Comparison of ENCODE assay signal across 8 cellular contexts in genomic region chr6:130885392-130886192, GRCh38. TPM values are rescaled to one million over a fixed set of nuclear protein-coding genes. Genes with fewer than 3 reads are reported as not detected.
A peak's percentile ranks its signal among the peaks of the same experiment; 100 is the strongest.
DNase-seq lines count a peak whose midpoint lies in the region; ATAC-seq and TF ChIP-seq lines count a peak whose summit lies in the region.

No MANE protein-coding gene starts in this region.

- intact Hi-C loops in Panc1 (cut with micrococcal nuclease; ENCODE audit: unreplicated experiment), result loop anchor here (1.0 to 5.0 kb wide), 4 partner anchors 177 to 647 kb away; partner anchors contain the start of gene EPB41L2
- intact Hi-C loops in thyroid gland (cut with DNase I), result loop anchor here (2.0 kb wide), 1 partner anchor 231 kb away; no protein-coding TSS in a partner anchor

- H3K27ac ChIP-seq in Panc1 (ENCODE audit: low read length), result peak overlapping the region; percentile 29
- H3K27ac ChIP-seq in fibroblast of lung (ENCODE audit: insufficient read depth, low read length), result no peak overlapping the region
- H3K27ac ChIP-seq in neuronal stem cell (replicated peaks; ENCODE audit: low read length), result no peak overlapping the region
- H3K27ac ChIP-seq in thyroid gland, result no peak overlapping the region

- CTCF ChIA-PET in Panc1 (lab: Charles Lee), result interaction anchor here (0.6 to 1.1 kb wide), 5 partner anchors 175 to 285 kb away, joined by 3 to 8 read pairs (median 4); no protein-coding TSS in a partner anchor

- H3K4me3 ChIP-seq in Panc1 (ENCODE audit: low read depth in 2 of 2, low read length in 2 of 2), result no peak overlapping the region
- H3K4me3 ChIP-seq in fibroblast of lung (replicated peaks in 1 of 4; ENCODE audit: control extremely low read depth in 1 of 4, insufficient read depth in 1 of 4, low read depth in 3 of 4, low read length in 4 of 4), result no peak overlapping the region
- H3K4me3 ChIP-seq in neuronal stem cell (ENCODE audit: low read length in 2 of 2), result no peak overlapping the region
- H3K4me3 ChIP-seq in thyroid gland (replicated peaks in 1 of 3), result no peak overlapping the region

- no peak for TF ChIP-seq POLR2A in thyroid gland (IDR thresholded peaks at IDR 0.05)

- H3K9ac ChIP-seq in fibroblast of lung (ENCODE audit: insufficient read depth, low read length) (no peak overlapping the region), neuronal stem cell (ENCODE audit: low read depth, low read length, poor library complexity) (no peak overlapping the region)

- H3K23ac ChIP-seq in neuronal stem cell (ENCODE audit: low read depth, low read length, poor library complexity), result no peak overlapping the region

- H3K4me1 Mint-ChIP-seq in activated T-cell treated with anti-CD3 and anti-CD28 coated beads, Interleukin-2, amount 50 U/mL, for 4 hours (ENCODE audit: low read depth), result no peaks in the 10 kb centered on the region

- H2AFZ ChIP-seq in fibroblast of lung (ENCODE audit: low read length), result no peak overlapping the region
- no peak overlapping the region for H2AFZ ChIP-seq in neuronal stem cell (ENCODE audit: low read length)

- no peak overlapping the region for H3K4ac ChIP-seq in neuronal stem cell (ENCODE audit: low read length)

- WGBS in neuronal stem cell (ENCODE audit: extremely low coverage in 2 of 2, insufficient read length in 2 of 2, insufficient replicate concordance in 1 of 2), 2 donors, result no CpG with 5 or more reads among the region's 4 CpGs
- 26 to 27% methylated on average over 4 of the region's 4 CpGs for WGBS in thyroid gland, 2 donors

- no peak overlapping the region for H2BK120ac ChIP-seq in neuronal stem cell (ENCODE audit: low read depth, low read length)

- no peak overlapping the region for H4K8ac ChIP-seq in neuronal stem cell (ENCODE audit: low read depth, low read length)

- H3K9me3 ChIP-seq in Panc1 (ENCODE audit: control insufficient read depth, insufficient read depth, low read depth, low read length) (no peaks in the 10 kb centered on the region), fibroblast of lung (ENCODE audit: control insufficient read depth, insufficient read depth, low read depth, low read length) (no peaks in the 10 kb centered on the region), neuronal stem cell (replicated peaks in 1 of 2; ENCODE audit: control insufficient read depth in 2 of 2, insufficient read depth in 1 of 2, low read depth in 1 of 2, low read length in 2 of 2) (peaks cover 2 to 6% of the 10 kb centered on the region in 2 donors), thyroid gland (no peaks in the 10 kb centered on the region)

- H3K4me2 ChIP-seq in fibroblast of lung (ENCODE audit: extremely low read depth, insufficient read depth, low read length) (no peak overlapping the region), neuronal stem cell (ENCODE audit: insufficient read depth, low read length, poor library complexity, severe bottlenecking) (no peak overlapping the region)

- peaks cover 5% of the 10 kb centered on the region for H3K4me1 ChIP-seq in Panc1 (ENCODE audit: control insufficient read depth, insufficient read depth, low read length)
- H3K4me1 ChIP-seq in fibroblast of lung (ENCODE audit: control insufficient read depth, extremely low read depth, insufficient read depth, low read length), result peaks cover 2% of the 10 kb centered on the region
- no peaks in the 10 kb centered on the region for H3K4me1 ChIP-seq in neuronal stem cell (ENCODE audit: control insufficient read depth in 2 of 2, insufficient read depth in 1 of 2, low read depth in 1 of 2, low read length in 2 of 2)
- H3K4me1 ChIP-seq in thyroid gland, result no peaks in the 10 kb centered on the region

- no peaks in the 10 kb centered on the region for H4K20me1 ChIP-seq in fibroblast of lung (ENCODE audit: control insufficient read depth, extremely low read depth, insufficient read depth, low read length)

- no peaks in the 10 kb centered on the region for H3K79me1 ChIP-seq in neuronal stem cell (ENCODE audit: low read depth, low read length)

- in situ Hi-C loops in Panc1 (cut with HindIII; ENCODE audit: low pct_unique_long_range_greater_than_20kb, low sequenced_read_pairs), result no loop called here

- no peak overlapping the region for H2AK5ac ChIP-seq in neuronal stem cell (ENCODE audit: low read depth, low read length)

- H3K14ac ChIP-seq in neuronal stem cell (ENCODE audit: low read length), result no peak overlapping the region

- no peaks in the 10 kb centered on the region for H3K79me2 ChIP-seq in fibroblast of lung (ENCODE audit: control insufficient read depth, insufficient read depth, low read length)

- H3K36me3 ChIP-seq in Panc1 (ENCODE audit: control insufficient read depth, insufficient read depth, low read length) (peaks cover 11% of the 10 kb centered on the region; the same call in 1 of the 2 replicates), fibroblast of lung (ENCODE audit: control insufficient read depth, insufficient read depth, low read length) (peaks cover 4% of the 10 kb centered on the region), neuronal stem cell (replicated peaks in 1 of 2; ENCODE audit: control insufficient read depth in 2 of 2, insufficient read depth in 2 of 2, low read length in 2 of 2) (peaks cover 8 to 23% of the 10 kb centered on the region in 2 donors), thyroid gland (no peaks in the 10 kb centered on the region)

- H3K27me3 Mint-ChIP-seq in activated T-cell treated with anti-CD3 and anti-CD28 coated beads, Interleukin-2, amount 50 U/mL, for 4 hours (ENCODE audit: low read depth), result no peaks in the 10 kb centered on the region

- no peaks in the 10 kb centered on the region for H3K9me3 Mint-ChIP-seq in activated T-cell treated with anti-CD3 and anti-CD28 coated beads, Interleukin-2, amount 50 U/mL, for 4 hours

- no peak overlapping the region for H2BK15ac ChIP-seq in neuronal stem cell (ENCODE audit: low read length)

- H3K27me3 ChIP-seq in Panc1 (ENCODE audit: control insufficient read depth, insufficient read depth, low read length), result no peaks in the 10 kb centered on the region
- H3K27me3 ChIP-seq in fibroblast of lung (ENCODE audit: control insufficient read depth, insufficient read depth, low read length), result no peaks in the 10 kb centered on the region
- no peaks in the 10 kb centered on the region for H3K27me3 ChIP-seq in neuronal stem cell (ENCODE audit: control insufficient read depth in 3 of 3, insufficient read depth in 3 of 3, low read depth in 1 of 3, low read length in 3 of 3)
- H3K27me3 ChIP-seq in thyroid gland, result no peaks in the 10 kb centered on the region

- peak; percentile 82; the same call in 1 of the 2 replicates for TF ChIP-seq CTCF in Panc1 (IDR thresholded peaks at IDR 0.05)
- TF ChIP-seq CTCF in fibroblast of lung (conservative IDR thresholded peaks at IDR 0.05 in 1 of 2, IDR thresholded peaks at IDR 0.05 in 1 of 2; ENCODE audit: low read depth in 1 of 2, low read length in 2 of 2), result peak; percentile 87 to 89
- TF ChIP-seq CTCF in thyroid gland (IDR thresholded peaks at IDR 0.05), result peak; percentile 71 to 95 (median 84)

- ATAC-seq in GM21515 (IDR thresholded peaks at IDR 0.05; ENCODE audit: unreplicated experiment) (peak; percentile 95), Panc1 (peak; percentile 92)
- peak; percentile 80 to 84 for ATAC-seq in activated T-cell treated with anti-CD3 and anti-CD28 coated beads, Interleukin-2, amount 50 U/mL, for 4 hours

- H2BK12ac ChIP-seq in neuronal stem cell (ENCODE audit: low read length), result no peak overlapping the region

- POLR2A ChIA-PET in Panc1 (lab: Charles Lee), result interaction anchor here (0.5 kb wide), 1 partner anchor 12 kb away, joined by 4 read pairs; no protein-coding TSS in a partner anchor

- no peak overlapping the region for H3K18ac ChIP-seq in neuronal stem cell (ENCODE audit: low read length)

- H3K4me3 Mint-ChIP-seq in activated T-cell treated with anti-CD3 and anti-CD28 coated beads, Interleukin-2, amount 50 U/mL, for 4 hours, result no peak overlapping the region

- no peak overlapping the region for H2BK5ac ChIP-seq in neuronal stem cell (ENCODE audit: low read length)

- H4K91ac ChIP-seq in neuronal stem cell (ENCODE audit: low read depth, low read length, poor library complexity), result no peak overlapping the region

- peaks cover 7% of the 10 kb centered on the region for H3K36me3 Mint-ChIP-seq in activated T-cell treated with anti-CD3 and anti-CD28 coated beads, Interleukin-2, amount 50 U/mL, for 4 hours (ENCODE audit: insufficient read depth)

- peak; percentile 40 for DNase-seq in DMS79 treated with DMSO at 0.1 percent for 48 hours (lab: John Stamatoyannopoulos, UW)
- peak; percentile 56 for DNase-seq in HuH-7 (ENCODE audit: low spot score)
- peak; percentile 67 for DNase-seq in Panc1 (ENCODE audit: low read depth, low spot score)
- peak; percentile 71 for DNase-seq in activated T-cell treated with anti-CD3 and anti-CD28 coated beads, Interleukin-2, amount 50 U/mL, for 4 hours
- peak; percentile 66 to 87 for DNase-seq in fibroblast of lung (ENCODE audit: low read depth in 2 of 2)
- DNase-seq in neuronal stem cell (ENCODE audit: low spot score), result peak; percentile 81
- peak; percentile 65 to 67 for DNase-seq in thyroid gland

- BruUV-seq in Panc1 (replicated peaks; lab: Mats Ljungman, UMichigan), result no TSS peak

RNA-seq across cellular contexts. Expression of gene SMLR1, which starts 58.4 kb away (rescaled TPM):
- total RNA-seq in Panc1 (2021; ENCODE audit: unreplicated experiment) (0.08 TPM), fibroblast of lung (not detected in 2 replicates), thyroid gland (not detected)
- not detected for polyA plus RNA-seq in Panc1 (2012; ENCODE audit: insufficient read length)
- total RNA-seq in activated T-cell treated with anti-CD3 and anti-CD28 coated beads, Interleukin-2, amount 50 U/mL, for 4 hours, result not detected
- not detected in 2 replicates for polyA plus RNA-seq in fibroblast of lung
- polyA plus RNA-seq in fibroblast of lung (2012), result not detected in 2 replicates
- not detected in 2 replicates for polyA minus RNA-seq in fibroblast of lung (ENCODE audit: low replicate concordance)
- polyA plus RNA-seq in neuronal stem cell (2013, experiment 1 of 2), result not detected
- polyA plus RNA-seq in neuronal stem cell (2013, experiment 2 of 2), result not detected
